17 cellular contexts compared by ENCODE assay signal in genomic region chr18:11868230-11868629, GRCh38.
"Had no signal": no experiment of that assay in that cellular context is flagged by ENCODE, and none has a peak within 500 bp of the region (broad histone marks: within the 10 kb centered on the region; RNA-seq: fewer than 3 reads in every experiment).

No MANE protein-coding gene starts in this region.

- H3K4me1 Mint-ChIP-seq: natural killer cell had no signal

- ATAC-seq: heart left ventricle, left colon, natural killer cell had no signal

- H3K4me1 ChIP-seq: neural progenitor cell, right atrium auricular region, sigmoid colon had no signal

- H3K27ac ChIP-seq: heart left ventricle, neural progenitor cell, ovary, right atrium auricular region, sigmoid colon, skin epidermis had no signal

- FAIRE-seq: colon, endothelial cell of umbilical vein had no signal

- H3K27ac Mint-ChIP-seq: dendritic cell treated with granulocyte-macrophage colony-stimulating factor and Interleukin-4, amounts not matched to agents 40 ng/mL and 50 ng/mL, for 4 days; natural killer cell; neural progenitor cell had no signal

- H3K9me3 Mint-ChIP-seq: dendritic cell treated with granulocyte-macrophage colony-stimulating factor and Interleukin-4, amounts not matched to agents 40 ng/mL and 50 ng/mL, for 4 days; natural killer cell; neural progenitor cell had no signal

- H3K9ac ChIP-seq: neural progenitor cell had no signal

- H3K4me3 Mint-ChIP-seq: dendritic cell treated with granulocyte-macrophage colony-stimulating factor and Interleukin-4, amounts not matched to agents 40 ng/mL and 50 ng/mL, for 4 days; natural killer cell; neural progenitor cell had no signal

- H3K9me3 ChIP-seq: heart left ventricle, ovary, right atrium auricular region, sigmoid colon had no signal

- H3K4me3 ChIP-seq: heart left ventricle, neural progenitor cell, ovary, right atrium auricular region, sigmoid colon, skin epidermis had no signal

- H2AFZ ChIP-seq: neural progenitor cell had no signal

- H3K36me3 Mint-ChIP-seq: natural killer cell had no signal

- H3K27me3 ChIP-seq: neural progenitor cell, ovary, right atrium auricular region, sigmoid colon had no signal

- DNase-seq: foreskin melanocyte; heart left ventricle; hippocampal formation; left colon; natural killer cell; nucleus accumbens; ovary; sigmoid colon; stimulated activated CD4-positive, alpha-beta T cell treated with anti-CD3 and anti-CD28 coated beads, Interleukin-2, amount 100 ng/mL, for 24 hours; stimulated activated CD4-positive, alpha-beta T cell treated with anti-CD3 and anti-CD28 coated beads, Interleukin-4, amount 100 ng/mL, for 4 hours; stimulated activated naive CD4-positive, alpha-beta T cell treated with Interleukin-2 at 50 U/mL for 16 hours had no signal

- H3K36me3 ChIP-seq: heart left ventricle, neural progenitor cell, ovary, right atrium auricular region had no signal

- H3K4me2 ChIP-seq: neural progenitor cell had no signal
